Comparison of ENCODE assay signal across 8 cellular contexts in the genomic region with DNA sequence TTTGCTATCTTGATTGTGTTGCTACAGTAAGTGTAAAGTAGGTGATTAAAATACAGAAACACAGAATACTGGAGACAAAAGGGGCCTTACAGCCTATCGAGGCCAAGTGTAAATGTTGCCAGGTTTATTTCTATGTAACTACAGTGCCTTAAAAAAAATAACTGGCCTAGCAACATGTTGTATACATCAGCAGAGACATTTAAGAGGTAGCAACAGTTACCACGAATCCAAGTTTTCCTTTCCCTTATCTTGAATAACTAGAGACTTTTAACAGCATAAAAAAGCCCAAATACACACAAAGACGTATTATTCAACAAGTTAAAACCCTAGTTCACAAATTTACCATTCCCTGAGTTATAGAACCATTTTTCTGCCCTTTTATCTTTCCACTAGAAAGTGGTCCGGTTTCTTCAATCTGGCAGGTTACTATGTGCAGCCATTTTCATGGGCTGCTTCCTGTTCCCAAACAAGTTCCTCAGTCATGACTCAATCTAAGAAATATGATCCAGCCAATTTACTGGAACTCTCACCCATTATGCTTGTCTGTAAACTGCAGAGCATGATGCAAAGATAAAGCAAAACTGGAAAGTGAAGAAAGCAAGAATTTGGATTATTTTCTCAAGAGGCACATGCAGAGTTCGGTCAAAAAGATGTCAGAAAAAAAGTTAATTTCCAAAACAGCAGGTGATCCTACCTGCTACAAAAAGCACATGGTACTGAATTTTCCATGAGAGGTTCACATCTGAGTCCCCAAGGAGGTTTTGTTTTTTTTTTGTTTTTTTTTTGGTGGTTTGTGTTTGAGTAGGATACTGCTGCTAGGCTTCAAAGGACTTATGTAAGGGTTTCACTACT. TPM values are rescaled to one million over a fixed set of nuclear protein-coding genes. Genes with fewer than 3 reads are reported as not detected.
DNase-seq lines count a peak whose midpoint lies in the region; TF ChIP-seq lines count a peak whose summit lies in the region.

No MANE protein-coding gene starts in this region.

- H3K4me1 Mint-ChIP-seq in activated CD4-positive, alpha-beta memory T cell treated with anti-CD3 and anti-CD28 coated beads, Interleukin-2, amount 10 ng/mL, durations not matched to agents 7 days and 5 days: peaks cover 82% of the 10 kb centered on the region

- peak overlapping the region; percentile 84 for H3K27ac Mint-ChIP-seq in activated CD4-positive, alpha-beta memory T cell treated with anti-CD3 and anti-CD28 coated beads, Interleukin-2, amount 10 ng/mL, durations not matched to agents 7 days and 5 days

- H3K9me3 Mint-ChIP-seq in activated CD4-positive, alpha-beta memory T cell treated with anti-CD3 and anti-CD28 coated beads, Interleukin-2, amount 10 ng/mL, durations not matched to agents 7 days and 5 days: no peaks in the 10 kb centered on the region

- CTCF ChIA-PET in activated CD4-positive, alpha-beta memory T cell treated with anti-CD3 and anti-CD28 coated beads, Interleukin-2, amount 10 ng/mL, durations not matched to agents 7 days and 5 days (lab: Charles Lee): interaction anchor here (4.3 kb wide), 1 partner anchor 22 kb away, joined by 57 read pairs; the partner anchor contains the start of gene NFE2L2
- CTCF ChIA-PET in GM10248 (lab: Yijun Ruan, JAX): interaction anchor here (1.7 kb wide), 1 partner anchor 21 kb away, joined by 4 read pairs; no protein-coding TSS in a partner anchor

- peaks cover 45 to 98% (median 72%) of the 10 kb centered on the region in 10 experiments for H3K4me1 ChIP-seq in BLaER1 treated with 17β-estradiol and CSF1 and Interleukin-3, amounts not matched to agents 10 nM and 100 nM

- POLR2A ChIA-PET in activated CD4-positive, alpha-beta memory T cell treated with anti-CD3 and anti-CD28 coated beads, Interleukin-2, amount 10 ng/mL, durations not matched to agents 7 days and 5 days (lab: Charles Lee): interaction anchor here (2.3 to 7.4 kb wide), 5 partner anchors 15 to 30 kb away, joined by 7 to 142 read pairs (median 31); partner anchors contain the start of genes HNRNPA3 and NFE2L2
- POLR2A ChIA-PET in GM10248 (lab: Yijun Ruan, JAX): no interaction called here

- peak; percentile 62 for DNase-seq in HS-27A (ENCODE audit: low read depth)
- no peak for DNase-seq in activated CD4-positive, alpha-beta memory T cell treated with anti-CD3 and anti-CD28 coated beads, Interleukin-2, amount 10 ng/mL, durations not matched to agents 7 days and 5 days
- peak; percentile 74 for DNase-seq in foreskin melanocyte
- peak; percentile 79 for DNase-seq in pulmonary artery endothelial cell (ENCODE audit: low read depth, low spot score)
- DNase-seq in middle frontal gyrus (ENCODE audit: extremely low spot score, low spot score): no peak
- no peak for DNase-seq in superior temporal gyrus (ENCODE audit: extremely low spot score)
- no peak for DNase-seq in GM10248 (ENCODE audit: extremely low spot score)

- H3K36me3 ChIP-seq in BLaER1 treated with 17β-estradiol and CSF1 and Interleukin-3, amounts not matched to agents 10 nM and 100 nM: peaks cover 32 to 83% (median 57%) of the 10 kb centered on the region in 11 experiments

- peaks cover 40% of the 10 kb centered on the region for H3K36me3 Mint-ChIP-seq in activated CD4-positive, alpha-beta memory T cell treated with anti-CD3 and anti-CD28 coated beads, Interleukin-2, amount 10 ng/mL, durations not matched to agents 7 days and 5 days (ENCODE audit: low read depth)

- peaks cover 79 to 100% (median 100%) of the 10 kb centered on the region in 11 experiments for H4K20me1 ChIP-seq in BLaER1 treated with 17β-estradiol and CSF1 and Interleukin-3, amounts not matched to agents 10 nM and 100 nM

- no peaks in the 10 kb centered on the region; a peak in 1 of 22 replicates for H3K9me3 ChIP-seq in BLaER1 treated with 17β-estradiol and CSF1 and Interleukin-3, amounts not matched to agents 10 nM and 100 nM (replicated peaks in 1 of 11)

- peak overlapping the region; percentile 49 to 95 (median 60); a peak in 20 of 22 replicates for H3K4me2 ChIP-seq in BLaER1 treated with 17β-estradiol and CSF1 and Interleukin-3, amounts not matched to agents 10 nM and 100 nM

- peak overlapping the region in 5 of 11 experiments; percentile 35 to 88 (median 81); a peak in 7 of 22 replicates for H3K27ac ChIP-seq in BLaER1 treated with 17β-estradiol and CSF1 and Interleukin-3, amounts not matched to agents 10 nM and 100 nM

- no peak for TF ChIP-seq CTCF in GM10248 (IDR thresholded peaks at IDR 0.05; ENCODE audit: control extremely low read depth, extremely low read depth, low read depth, missing control alignments)

- no peaks in the 10 kb centered on the region for H3K27me3 Mint-ChIP-seq in activated CD4-positive, alpha-beta memory T cell treated with anti-CD3 and anti-CD28 coated beads, Interleukin-2, amount 10 ng/mL, durations not matched to agents 7 days and 5 days

- H3K4me3 Mint-ChIP-seq in activated CD4-positive, alpha-beta memory T cell treated with anti-CD3 and anti-CD28 coated beads, Interleukin-2, amount 10 ng/mL, durations not matched to agents 7 days and 5 days: no peak overlapping the region

- H3K9ac ChIP-seq in BLaER1 treated with 17β-estradiol and CSF1 and Interleukin-3, amounts not matched to agents 10 nM and 100 nM: peak overlapping the region in 4 of 11 experiments; percentile 25 to 76 (median 58); a peak in 8 of 22 replicates

- peak overlapping the region in 2 of 10 experiments; percentile 6 to 18; a peak in 1 of 20 replicates for H3K4me3 ChIP-seq in BLaER1 treated with 17β-estradiol and CSF1 and Interleukin-3, amounts not matched to agents 10 nM and 100 nM

- H3K27me3 ChIP-seq in BLaER1 treated with 17β-estradiol and CSF1 and Interleukin-3, amounts not matched to agents 10 nM and 100 nM: no peaks in the 10 kb centered on the region

RNA-seq across cellular contexts. Expression of gene NFE2L2, which starts 22.2 kb away (rescaled TPM):
- 10 to 100 TPM; 63.2 to 63.4 TPM for total RNA-seq in activated CD4-positive, alpha-beta memory T cell treated with anti-CD3 and anti-CD28 coated beads, Interleukin-2, amount 10 ng/mL, durations not matched to agents 7 days and 5 days
- 29.7 and 50.7 TPM in 2 replicates for total RNA-seq in pulmonary artery endothelial cell

RNA-seq across cellular contexts. Expression of gene HNRNPA3, which starts 29.8 kb away (rescaled TPM):
- total RNA-seq in activated CD4-positive, alpha-beta memory T cell treated with anti-CD3 and anti-CD28 coated beads, Interleukin-2, amount 10 ng/mL, durations not matched to agents 7 days and 5 days: 100 to 1,000 TPM; 309 to 312 TPM
- 50.7 and 83.7 TPM in 2 replicates for total RNA-seq in pulmonary artery endothelial cell

Comparison
In these comparisons a context has a peak if more than half of its experiments do, and no peak if none do; other contexts are left out.
1. DNase-seq: peak in HS-27A (single experiment), foreskin melanocyte (single experiment) and pulmonary artery endothelial cell (single experiment); none in activated CD4-positive, alpha-beta memory T cell treated with anti-CD3 and anti-CD28 coated beads, Interleukin-2, amount 10 ng/mL, durations not matched to agents 7 days and 5 days (single experiment), middle frontal gyrus (single experiment), superior temporal gyrus (single experiment) and GM10248 (single experiment).